Comparison of ENCODE assay signal across 8 cellular contexts in the genomic region with DNA sequence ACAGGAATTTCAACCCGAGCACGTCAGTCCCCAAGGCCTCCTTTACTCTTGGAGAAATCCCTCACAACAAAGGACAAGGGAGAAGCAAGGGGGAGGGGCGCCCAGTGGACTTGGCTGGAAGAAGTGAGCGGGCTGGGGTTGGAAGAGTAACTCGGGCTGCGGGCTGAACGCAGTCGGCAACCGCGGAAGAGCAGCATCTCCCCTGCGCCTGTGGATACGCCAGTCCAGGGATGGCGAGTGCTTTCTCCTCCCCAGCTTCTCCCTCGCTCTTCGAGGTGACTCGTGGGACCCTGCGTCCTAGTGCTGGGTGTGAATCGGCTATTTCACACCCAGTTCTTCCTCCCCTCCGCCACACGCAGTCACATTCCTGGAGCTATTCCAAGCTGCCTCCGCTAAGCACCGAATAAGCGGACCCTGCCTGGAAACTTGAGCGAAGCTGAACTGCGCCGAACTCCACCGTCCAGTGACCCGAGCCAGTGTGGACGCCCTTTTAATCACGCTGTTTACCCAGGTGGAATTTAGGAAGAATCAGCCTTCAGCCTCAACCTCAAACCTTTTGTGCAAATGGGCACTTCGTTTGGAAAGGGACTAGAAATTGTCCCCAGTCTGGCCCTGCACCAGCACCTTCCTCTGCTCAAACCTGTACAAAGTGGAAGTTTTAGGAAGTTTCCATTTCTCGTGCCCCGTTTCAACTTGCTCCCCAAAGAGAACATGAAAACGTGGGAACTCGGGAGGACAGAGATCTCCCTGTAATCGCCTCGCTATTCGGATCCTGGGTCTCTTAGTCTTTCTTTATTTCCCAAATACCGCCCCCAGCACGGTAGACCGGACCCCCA.
DNase-seq lines count a peak whose midpoint lies in the region; ATAC-seq, FAIRE-seq and TF ChIP-seq lines count a peak whose summit lies in the region.

No MANE protein-coding gene starts in this region.

- no peak for DNase-seq in GM12891 (ENCODE audit: insufficient read length, low spot score)
- DNase-seq in NT2/D1 (ENCODE audit: low read depth, low spot score), result peak; percentile 60
- no peak for DNase-seq in esophagus muscularis mucosa (ENCODE audit: extremely low spot score)
- peak in 1 of 2 donors; percentile 80 for DNase-seq in aorta
- DNase-seq in NCI-H446 treated with DMSO at 0.1 percent for 48 hours (lab: John Stamatoyannopoulos, UW), result no peak
- no peak for DNase-seq in HuH-7.5 (ENCODE audit: low spot score)

- H3K27me3 ChIP-seq in NT2/D1 (ENCODE audit: insufficient read depth, insufficient read length) (peaks cover 25% of the 10 kb centered on the region), esophagus muscularis mucosa (peaks cover 0 to 6% (median 0%) of the 10 kb centered on the region in 4 donors), mucosa of rectum (ENCODE audit: control insufficient read depth in 2 of 2, insufficient read depth in 2 of 2, low read length in 2 of 2) (peaks cover 0 to 6% of the 10 kb centered on the region in 2 donors), aorta (ENCODE audit: control insufficient read depth in 1 of 2, insufficient read depth in 2 of 2, low read length in 1 of 2) (no peaks in the 10 kb centered on the region)

- TF ChIP-seq POLR2A in GM12891 (IDR thresholded peaks at IDR 0.05; ENCODE audit: low read depth, low read length) (no peak), esophagus muscularis mucosa (IDR thresholded peaks at IDR 0.05; ENCODE audit: low read depth) (no peak)

- intact Hi-C loops in esophagus muscularis mucosa (cut with DNase I), result loop anchor here (5.0 kb wide), 2 partner anchors 54 to 289 kb away; no protein-coding TSS in a partner anchor
- intact Hi-C loops in aorta (cut with DNase I), result no loop called here

- no peaks in the 10 kb centered on the region for H3K4me1 ChIP-seq in NT2/D1 (ENCODE audit: insufficient read depth, insufficient read length)
- H3K4me1 ChIP-seq in esophagus muscularis mucosa, result peaks cover 9 to 53% (median 35%) of the 10 kb centered on the region in 4 donors
- H3K4me1 ChIP-seq in mucosa of rectum (ENCODE audit: control insufficient read depth in 2 of 2, insufficient read depth in 2 of 2, low read length in 2 of 2), result peaks cover 0 to 5% of the 10 kb centered on the region in 2 donors
- H3K4me1 ChIP-seq in aorta (ENCODE audit: control insufficient read depth in 1 of 2, insufficient read depth in 2 of 2, low read length in 2 of 2), result no peaks in the 10 kb centered on the region

- H3K9ac ChIP-seq in NT2/D1 (ENCODE audit: insufficient read length, low read depth) (peak overlapping the region; percentile 59), mucosa of rectum (ENCODE audit: low read depth in 1 of 2, low read length in 2 of 2) (no peak overlapping the region)

- H3K4me3 ChIP-seq in NT2/D1 (ENCODE audit: insufficient read length, low read depth) (peak overlapping the region; percentile 56), esophagus muscularis mucosa (peak overlapping the region; percentile 72 to 82 (median 75)), mucosa of rectum (ENCODE audit: low read length in 2 of 2) (peak overlapping the region; percentile 52 to 70), aorta (ENCODE audit: low read length in 2 of 2) (peak overlapping the region; percentile 40 to 50)

- H3K27ac ChIP-seq in esophagus muscularis mucosa (replicated peaks in 1 of 4), result peak overlapping the region; percentile 89 to 91 (median 90)
- no peak overlapping the region for H3K27ac ChIP-seq in mucosa of rectum (ENCODE audit: low read depth in 2 of 2, low read length in 2 of 2)
- H3K27ac ChIP-seq in aorta (ENCODE audit: low read depth in 1 of 2, low read length in 2 of 2), result no peak overlapping the region

- no peak for TF ChIP-seq EP300 in esophagus muscularis mucosa (IDR thresholded peaks at IDR 0.05)

- H3K9me3 ChIP-seq in NT2/D1 (ENCODE audit: insufficient read depth, low read length) (no peaks in the 10 kb centered on the region), esophagus muscularis mucosa (no peaks in the 10 kb centered on the region), mucosa of rectum (ENCODE audit: control insufficient read depth in 2 of 2, low read length in 2 of 2) (no peaks in the 10 kb centered on the region), aorta (ENCODE audit: control insufficient read depth, low read length) (no peaks in the 10 kb centered on the region)

- WGBS in esophagus muscularis mucosa, result under 1% methylated on average over 39 of the region's 41 CpGs
- 1 to 2% methylated on average over 40 to 41 of the region's 41 CpGs for WGBS in aorta, 2 donors

- ATAC-seq in aorta (ENCODE audit: low FRiP score) (peak; percentile 66), HG03095 (IDR thresholded peaks at IDR 0.05; ENCODE audit: unreplicated experiment) (no peak)

- peak; percentile 52 for FAIRE-seq in GM12891 (lab: Jason Lieb, UNC)

- H3K36me3 ChIP-seq in NT2/D1 (ENCODE audit: insufficient read depth, insufficient read length, low read length), result no peaks in the 10 kb centered on the region
- H3K36me3 ChIP-seq in esophagus muscularis mucosa, result no peaks in the 10 kb centered on the region
- no peaks in the 10 kb centered on the region for H3K36me3 ChIP-seq in mucosa of rectum (ENCODE audit: control insufficient read depth in 2 of 2, insufficient read depth in 2 of 2, low read length in 2 of 2)
- no peaks in the 10 kb centered on the region for H3K36me3 ChIP-seq in aorta (ENCODE audit: control insufficient read depth in 1 of 2, insufficient read depth in 2 of 2, low read length in 1 of 2)

- no peak for TF ChIP-seq CTCF in esophagus muscularis mucosa (IDR thresholded peaks at IDR 0.05)

TF ChIP-seq in GM12891, 5 proteins besides CTCF, POLR2A, EP300 and RAD21:
- no peak for TF ChIP-seq TAF1 (IDR thresholded peaks at IDR 0.05; ENCODE audit: low read depth, low read length)
- TF ChIP-seq PAX5 (IDR thresholded peaks at IDR 0.05; ENCODE audit: insufficient read depth, low read length, severe bottlenecking), result no peak

Comparison
In these comparisons a context has a peak if more than half of its experiments do, and no peak if none do; other contexts are left out.
1. H3K27ac ChIP-seq: peak in esophagus muscularis mucosa (4 of 4); none in mucosa of rectum (0 of 2) and aorta (0 of 2).
2. Peak in every context shown above with its lines, with median percentiles within 50 percentile points of each other: H3K4me3 ChIP-seq.